Comparison of ENCODE assay signal across 25 cellular contexts in the genomic region with DNA sequence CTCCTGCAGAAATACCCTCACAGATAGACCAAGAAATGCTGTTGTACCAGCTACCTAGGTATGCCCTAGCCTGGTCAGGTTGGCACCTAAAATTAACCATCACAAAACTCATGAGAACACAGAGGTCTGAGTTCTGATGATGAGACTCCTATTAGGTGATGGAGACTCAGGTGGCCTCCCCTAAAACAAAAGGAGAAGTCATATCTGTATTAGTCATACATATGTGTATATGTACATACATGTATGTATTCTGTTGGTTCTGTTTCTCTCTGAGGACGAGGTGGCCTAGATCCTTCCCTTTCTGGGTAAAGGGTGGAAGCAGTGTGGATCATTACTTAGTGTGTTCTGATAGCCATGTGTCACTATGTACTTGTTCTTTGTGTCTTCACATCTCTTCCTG.
"Had no signal": no experiment of that assay in that cellular context is flagged by ENCODE, and none has a peak within 500 bp of the region (broad histone marks: within the 10 kb centered on the region; RNA-seq: fewer than 3 reads in every experiment).

No MANE protein-coding gene starts in this region.

- H3K27me3 ChIP-seq: ascending aorta, breast epithelium, cardiac muscle cell, colonic mucosa, esophagus squamous epithelium had no signal

- H3K4me1 ChIP-seq: ascending aorta, breast epithelium, colonic mucosa, esophagus squamous epithelium had no signal

- H3K4me3 Mint-ChIP-seq: activated CD4-positive, alpha-beta memory T cell treated with anti-CD3 and anti-CD28 coated beads for 36 hours; activated CD8-positive, alpha-beta memory T cell treated with anti-CD3 and anti-CD28 coated beads, Interleukin-2, amount 10 ng/mL, durations not matched to agents 7 days and 5 days; activated CD8-positive, alpha-beta T cell treated with anti-CD3 and anti-CD28 coated beads, Interleukin-2, amount 10 ng/mL, durations not matched to agents 7 days and 5 days; activated naive CD4-positive, alpha-beta T cell treated with anti-CD3 and anti-CD28 coated beads for 36 hours; activated naive CD8-positive, alpha-beta T cell treated with anti-CD3 and anti-CD28 coated beads for 36 hours; activated T-helper 1 cell treated with anti-CD3 and anti-CD28 coated beads, Interleukin-12 subunit alpha, Interleukin-12 subunit beta, Interleukin-2, Interleukin-4 antibody, amounts not matched to agents 30 ng/mL and 10 ng/mL and 1 ng/mL, durations not matched to agents 14 hours and 24 hours and 36 hours; brain had no signal

- H3K27ac ChIP-seq: ascending aorta, breast epithelium, cardiac muscle cell, colonic mucosa, epithelial cell of prostate, esophagus squamous epithelium had no signal

- DNase-seq: activated CD4-positive, alpha-beta memory T cell treated with anti-CD3 and anti-CD28 coated beads for 36 hours; activated CD4-positive, alpha-beta T cell treated with anti-CD3 and anti-CD28 coated beads, Interleukin-2, amount 50 U/mL, for 1 hour; activated CD4-positive, CD25-positive, alpha-beta regulatory T cell; activated CD8-positive, alpha-beta memory T cell treated with anti-CD3 and anti-CD28 coated beads, Interleukin-2, amount 10 ng/mL, durations not matched to agents 7 days and 5 days; activated CD8-positive, alpha-beta memory T cell treated with anti-CD3 and anti-CD28 coated beads, Interleukin-2, amount 50 U/mL, for 4 hours; activated CD8-positive, alpha-beta T cell treated with anti-CD3 and anti-CD28 coated beads, Interleukin-2, amount 10 ng/mL, durations not matched to agents 7 days and 5 days; activated effector memory CD4-positive, alpha-beta T cell treated with anti-CD3 and anti-CD28 coated beads, Interleukin-2, amount 50 U/mL, for 16 hours; activated naive CD4-positive, alpha-beta T cell treated with anti-CD3 and anti-CD28 coated beads for 36 hours; activated naive CD8-positive, alpha-beta T cell treated with anti-CD3 and anti-CD28 coated beads for 36 hours; activated T-cell treated with anti-CD3 and anti-CD28 coated beads, Interleukin-2, amount 50 U/mL, for 1 hour; activated T-cell treated with anti-CD3 and anti-CD28 coated beads, Interleukin-2, amount 50 U/mL, for 48 hours; central memory CD4-positive, alpha-beta T cell; cerebellar nuclear complex; colonic mucosa; effector CD8-positive, alpha-beta T cell; esophagus squamous epithelium; head of caudate nucleus; T-helper 2 cell had no signal

- ATAC-seq: activated CD8-positive, alpha-beta memory T cell treated with anti-CD3 and anti-CD28 coated beads, Interleukin-2, amount 10 ng/mL, durations not matched to agents 7 days and 5 days; activated CD8-positive, alpha-beta T cell treated with anti-CD3 and anti-CD28 coated beads, Interleukin-2, amount 10 ng/mL, durations not matched to agents 7 days and 5 days had no signal

- H3K4me1 Mint-ChIP-seq: brain had no signal

- H3K27ac Mint-ChIP-seq: activated CD4-positive, alpha-beta memory T cell treated with anti-CD3 and anti-CD28 coated beads for 36 hours; activated CD8-positive, alpha-beta memory T cell treated with anti-CD3 and anti-CD28 coated beads, Interleukin-2, amount 10 ng/mL, durations not matched to agents 7 days and 5 days; activated CD8-positive, alpha-beta T cell treated with anti-CD3 and anti-CD28 coated beads, Interleukin-2, amount 10 ng/mL, durations not matched to agents 7 days and 5 days; activated naive CD4-positive, alpha-beta T cell treated with anti-CD3 and anti-CD28 coated beads for 36 hours; activated naive CD8-positive, alpha-beta T cell treated with anti-CD3 and anti-CD28 coated beads for 36 hours; activated T-helper 1 cell treated with anti-CD3 and anti-CD28 coated beads, Interleukin-12 subunit alpha, Interleukin-12 subunit beta, Interleukin-2, Interleukin-4 antibody, amounts not matched to agents 30 ng/mL and 10 ng/mL and 1 ng/mL, durations not matched to agents 14 hours and 24 hours and 36 hours; activated T-helper 2 cell treated with anti-CD3 and anti-CD28 coated beads, Interferon-gamma antibody, Interleukin-2, Interleukin-4, amounts not matched to agents 10 μg/mL and 5 μg/mL and 100 μg/mL, durations not matched to agents 14 hours and 24 hours and 36 hours; brain had no signal

- H3K36me3 Mint-ChIP-seq: activated CD4-positive, alpha-beta memory T cell treated with anti-CD3 and anti-CD28 coated beads for 36 hours; activated CD8-positive, alpha-beta memory T cell treated with anti-CD3 and anti-CD28 coated beads, Interleukin-2, amount 10 ng/mL, durations not matched to agents 7 days and 5 days; activated naive CD8-positive, alpha-beta T cell treated with anti-CD3 and anti-CD28 coated beads for 36 hours; brain had no signal

- H3K27me3 Mint-ChIP-seq: activated CD4-positive, alpha-beta memory T cell treated with anti-CD3 and anti-CD28 coated beads for 36 hours; activated CD8-positive, alpha-beta memory T cell treated with anti-CD3 and anti-CD28 coated beads, Interleukin-2, amount 10 ng/mL, durations not matched to agents 7 days and 5 days; activated naive CD8-positive, alpha-beta T cell treated with anti-CD3 and anti-CD28 coated beads for 36 hours; brain had no signal

- H3K4me3 ChIP-seq: ascending aorta, breast epithelium, cardiac muscle cell, colonic mucosa, esophagus squamous epithelium had no signal

- H3K36me3 ChIP-seq: ascending aorta, breast epithelium, cardiac muscle cell, colonic mucosa, esophagus squamous epithelium had no signal

- H3K9me3 Mint-ChIP-seq: activated CD4-positive, alpha-beta memory T cell treated with anti-CD3 and anti-CD28 coated beads for 36 hours; activated naive CD4-positive, alpha-beta T cell treated with anti-CD3 and anti-CD28 coated beads for 36 hours; activated naive CD8-positive, alpha-beta T cell treated with anti-CD3 and anti-CD28 coated beads for 36 hours; activated T-helper 1 cell treated with anti-CD3 and anti-CD28 coated beads, Interleukin-12 subunit alpha, Interleukin-12 subunit beta, Interleukin-2, Interleukin-4 antibody, amounts not matched to agents 30 ng/mL and 10 ng/mL and 1 ng/mL, durations not matched to agents 14 hours and 24 hours and 36 hours; activated T-helper 2 cell treated with anti-CD3 and anti-CD28 coated beads, Interferon-gamma antibody, Interleukin-2, Interleukin-4, amounts not matched to agents 10 μg/mL and 5 μg/mL and 100 μg/mL, durations not matched to agents 14 hours and 24 hours and 36 hours; brain had no signal

- H3K9me3 ChIP-seq: ascending aorta, breast epithelium, colonic mucosa, esophagus squamous epithelium had no signal
